In the genomic region with DNA sequence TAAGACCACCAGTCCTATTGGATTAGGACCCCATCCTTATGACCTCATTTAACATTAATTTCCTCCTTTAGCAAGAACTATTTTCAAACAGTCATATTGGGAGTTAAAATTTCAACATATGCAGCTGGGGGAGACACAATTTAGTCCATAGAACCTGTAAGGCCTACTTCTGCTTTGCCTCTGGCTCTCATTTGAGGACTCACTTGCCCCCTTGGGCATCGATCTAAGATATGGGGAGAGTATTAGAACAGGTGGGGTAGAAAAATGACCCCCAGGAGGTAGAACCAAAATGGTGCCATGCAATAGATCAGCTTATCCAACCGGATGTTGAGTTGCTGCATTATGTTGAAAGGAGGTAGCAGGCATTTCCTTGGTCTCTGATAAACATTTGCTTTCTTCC, we compare ENCODE assay signal across 20 cellular contexts.
"Had no signal": no experiment of that assay in that cellular context is flagged by ENCODE, and none has a peak within 500 bp of the region (broad histone marks: within the 10 kb centered on the region; RNA-seq: fewer than 3 reads in every experiment).

No MANE protein-coding gene starts in this region.

- H3K79me2 ChIP-seq: parathyroid adenoma had no signal

- H3K27me3 Mint-ChIP-seq: activated naive CD8-positive, alpha-beta T cell treated with anti-CD3 and anti-CD28 coated beads, Interleukin-2, amount 50 U/mL, for 24 hours; central memory CD8-positive, alpha-beta T cell had no signal

- DNase-seq: activated CD4-positive, alpha-beta T cell treated with anti-CD3 and anti-CD28 coated beads, Interleukin-2, amount 10 ng/mL, durations not matched to agents 7 days and 5 days; activated CD8-positive, alpha-beta T cell treated with anti-CD3 and anti-CD28 coated beads, Interleukin-2, amount 10 ng/mL, durations not matched to agents 7 days and 5 days; activated effector memory CD4-positive, alpha-beta T cell treated with Interleukin-2 at 50 U/mL for 16 hours; activated naive CD4-positive, alpha-beta T cell treated with anti-CD3 and anti-CD28 coated beads, Interleukin-2, amount 10 ng/mL, durations not matched to agents 7 days and 5 days; activated naive CD8-positive, alpha-beta T cell treated with anti-CD3 and anti-CD28 coated beads, Interleukin-2, amount 50 U/mL, for 24 hours; activated T-cell treated with anti-CD3 and anti-CD28 coated beads, Interleukin-2, amount 50 U/mL, for 48 hours; aorta; cortex of kidney; effector CD4-positive, alpha-beta T cell; gastrocnemius medialis; heart right ventricle; kidney glomerular epithelial cell; left ventricle myocardium inferior; mammary epithelial cell; naive thymus-derived CD4-positive, alpha-beta T cell; T1000 had no signal

- ATAC-seq: activated CD8-positive, alpha-beta T cell treated with anti-CD3 and anti-CD28 coated beads, Interleukin-2, amount 10 ng/mL, durations not matched to agents 7 days and 5 days; gastrocnemius medialis; heart right ventricle; naive thymus-derived CD4-positive, alpha-beta T cell; sciatic nerve had no signal

- H3K4me3 Mint-ChIP-seq: activated CD4-positive, alpha-beta T cell treated with anti-CD3 and anti-CD28 coated beads, Interleukin-2, amount 10 ng/mL, durations not matched to agents 7 days and 5 days; activated CD8-positive, alpha-beta T cell treated with anti-CD3 and anti-CD28 coated beads, Interleukin-2, amount 10 ng/mL, durations not matched to agents 7 days and 5 days; activated naive CD4-positive, alpha-beta T cell treated with anti-CD3 and anti-CD28 coated beads, Interleukin-2, amount 10 ng/mL, durations not matched to agents 7 days and 5 days; activated naive CD8-positive, alpha-beta T cell treated with anti-CD3 and anti-CD28 coated beads, Interleukin-2, amount 50 U/mL, for 24 hours; central memory CD8-positive, alpha-beta T cell; naive thymus-derived CD4-positive, alpha-beta T cell; stimulated activated effector memory CD8-positive, alpha-beta T cell treated with anti-CD3 and anti-CD28 coated beads, Interleukin-12 subunit alpha, Interleukin-12 subunit beta, amount 100 ng/mL, for 72 hours had no signal

- H3K9ac ChIP-seq: parathyroid adenoma had no signal

- H3K27ac Mint-ChIP-seq: activated CD4-positive, alpha-beta T cell treated with anti-CD3 and anti-CD28 coated beads, Interleukin-2, amount 10 ng/mL, durations not matched to agents 7 days and 5 days; activated CD8-positive, alpha-beta T cell treated with anti-CD3 and anti-CD28 coated beads, Interleukin-2, amount 10 ng/mL, durations not matched to agents 7 days and 5 days; activated naive CD4-positive, alpha-beta T cell treated with anti-CD3 and anti-CD28 coated beads, Interleukin-2, amount 10 ng/mL, durations not matched to agents 7 days and 5 days; activated naive CD8-positive, alpha-beta T cell treated with anti-CD3 and anti-CD28 coated beads, Interleukin-2, amount 50 U/mL, for 24 hours; naive thymus-derived CD4-positive, alpha-beta T cell; stimulated activated effector memory CD8-positive, alpha-beta T cell treated with anti-CD3 and anti-CD28 coated beads, Interleukin-12 subunit alpha, Interleukin-12 subunit beta, amount 100 ng/mL, for 72 hours had no signal

- H3K36me3 Mint-ChIP-seq: activated naive CD4-positive, alpha-beta T cell treated with anti-CD3 and anti-CD28 coated beads, Interleukin-2, amount 10 ng/mL, durations not matched to agents 7 days and 5 days; naive thymus-derived CD4-positive, alpha-beta T cell; stimulated activated effector memory CD8-positive, alpha-beta T cell treated with anti-CD3 and anti-CD28 coated beads, Interleukin-12 subunit alpha, Interleukin-12 subunit beta, amount 100 ng/mL, for 72 hours had no signal

- H3K4me1 ChIP-seq: parathyroid adenoma had no signal

- H3K27me3 ChIP-seq: gastrocnemius medialis, heart right ventricle had no signal

- H3K4me3 ChIP-seq: gastrocnemius medialis, heart right ventricle, left ventricle myocardium inferior had no signal

- H3K36me3 ChIP-seq: gastrocnemius medialis, heart right ventricle, left ventricle myocardium inferior had no signal

- H3K9me3 ChIP-seq: gastrocnemius medialis, heart right ventricle, left ventricle myocardium inferior had no signal

- H3K27ac ChIP-seq: gastrocnemius medialis, heart right ventricle, left ventricle myocardium inferior, parathyroid adenoma had no signal

- H3K9me3 Mint-ChIP-seq: activated CD4-positive, alpha-beta T cell treated with anti-CD3 and anti-CD28 coated beads, Interleukin-2, amount 10 ng/mL, durations not matched to agents 7 days and 5 days; activated naive CD4-positive, alpha-beta T cell treated with anti-CD3 and anti-CD28 coated beads, Interleukin-2, amount 10 ng/mL, durations not matched to agents 7 days and 5 days; activated naive CD8-positive, alpha-beta T cell treated with anti-CD3 and anti-CD28 coated beads, Interleukin-2, amount 50 U/mL, for 24 hours; central memory CD8-positive, alpha-beta T cell; naive thymus-derived CD4-positive, alpha-beta T cell; stimulated activated effector memory CD8-positive, alpha-beta T cell treated with anti-CD3 and anti-CD28 coated beads, Interleukin-12 subunit alpha, Interleukin-12 subunit beta, amount 100 ng/mL, for 72 hours had no signal
